In the genomic region with DNA sequence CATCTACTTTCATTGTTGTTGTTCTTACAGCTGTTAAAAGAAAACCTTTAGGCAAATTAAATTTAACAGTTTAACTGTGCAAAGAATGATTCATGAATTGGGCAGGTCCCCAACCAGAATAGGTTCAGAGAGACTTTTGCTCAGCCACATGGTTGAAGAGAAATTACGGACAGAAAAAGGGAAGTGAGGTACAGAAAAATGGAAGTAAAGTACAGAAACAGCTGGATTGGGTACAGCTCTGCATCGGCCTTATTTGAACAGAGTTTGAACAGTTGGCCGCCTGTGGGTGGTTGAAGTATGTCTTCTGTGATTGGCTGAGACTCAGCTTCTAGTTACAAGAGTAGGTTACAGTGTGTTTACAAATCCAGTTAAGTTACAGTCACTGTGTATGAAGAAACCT, we compare ENCODE assay signal across 8 cellular contexts.
DNase-seq lines count a peak whose midpoint lies in the region; ATAC-seq, FAIRE-seq and TF ChIP-seq lines count a peak whose summit lies in the region.

No MANE protein-coding gene starts in this region.

- H3K36me3 Mint-ChIP-seq in effector memory CD8-positive, alpha-beta T cell (ENCODE audit: insufficient read depth), result no peaks in the 10 kb centered on the region

- ATAC-seq in effector memory CD8-positive, alpha-beta T cell (replicated peaks), result no peak

- H3K4me3 Mint-ChIP-seq in effector memory CD8-positive, alpha-beta T cell, result no peak overlapping the region

- H3K36me3 ChIP-seq in HEK293 (ENCODE audit: control insufficient read depth in 2 of 2, insufficient read depth in 1 of 2, low read length in 2 of 2), result no peaks in the 10 kb centered on the region

- no peak overlapping the region for H3K4me3 ChIP-seq in GM12865 (ENCODE audit: low read depth, low read length)
- H3K4me3 ChIP-seq in HEK293 (ENCODE audit: low read depth, low read length), result no peak overlapping the region

- no peak overlapping the region for H3K27ac Mint-ChIP-seq in effector memory CD8-positive, alpha-beta T cell

- CTCF ChIA-PET in HEK293 (lab: Yijun Ruan, JAX), result no interaction called here

- H3K9me3 Mint-ChIP-seq in effector memory CD8-positive, alpha-beta T cell, result no peaks in the 10 kb centered on the region

- H3K27ac ChIP-seq in HEK293 (ENCODE audit: extremely low read depth, low read depth, low read length), result no peak overlapping the region

- H3K9me3 ChIP-seq in HEK293 (ENCODE audit: control insufficient read depth, insufficient read depth, low read depth, low read length), result no peaks in the 10 kb centered on the region

- POLR2A ChIA-PET in HEK293 (lab: Yijun Ruan, JAX), result no interaction called here

- TF ChIP-seq CTCF in GM12865 (IDR thresholded peaks at IDR 0.05; ENCODE audit: insufficient read depth, low read depth, low read length, missing control alignments) (no peak), HEK293 (tag by site-specific recombination; IDR thresholded peaks at IDR 0.05) (no peak)

- FAIRE-seq in HTR-8/SVneo (lab: Jason Lieb, UNC), result no peak

- H3K4me1 ChIP-seq in HEK293 (ENCODE audit: control insufficient read depth, insufficient read depth, low read length), result peaks cover 3% of the 10 kb centered on the region

- no peaks in the 10 kb centered on the region for H3K4me1 Mint-ChIP-seq in effector memory CD8-positive, alpha-beta T cell (ENCODE audit: low read depth in 2 of 2)

- DNase-seq in GM12865 (ENCODE audit: low read depth), result peak; percentile 59
- peak; percentile 76 to 92 for DNase-seq in NOMO-1 (lab: John Stamatoyannopoulos, UW; ENCODE audit: unreplicated experiment in 2 of 2)
- peak; percentile 26 for DNase-seq in kidney tubule cell (ENCODE audit: low spot score)
- DNase-seq in activated naive CD4-positive, alpha-beta T cell treated with Interleukin-2 at 50 U/mL for 16 hours, result no peak
- DNase-seq in effector memory CD8-positive, alpha-beta T cell, result no peak
- no peak for DNase-seq in HTR-8/SVneo (ENCODE audit: insufficient read length, low spot score)
- DNase-seq in activated gamma-delta T cell treated with Interleukin-2 at 50 U/mL for 16 hours, result no peak

- no peaks in the 10 kb centered on the region for H3K27me3 Mint-ChIP-seq in effector memory CD8-positive, alpha-beta T cell

TF ChIP-seq in HEK293, 187 proteins besides CTCF, POLR2A, EP300 and RAD21:
- TF ChIP-seq ZNF707 (tag by site-specific recombination; IDR thresholded peaks at IDR 0.05) (no peak), ZNF302 (tag by site-specific recombination; IDR thresholded peaks at IDR 0.05; ENCODE audit: low read depth) (no peak), PRDM6 (tag by site-specific recombination; IDR thresholded peaks at IDR 0.05) (peak; percentile 18; the same call in 1 of the 2 replicates), ZNF549 (tag by site-specific recombination; IDR thresholded peaks at IDR 0.05) (peak; percentile 90)

Comparison
In these comparisons a context has a peak if more than half of its experiments do, and no peak if none do; other contexts are left out.
1. DNase-seq: peak in GM12865 (single experiment), NOMO-1 (2 of 2) and kidney tubule cell (single experiment); none in activated naive CD4-positive, alpha-beta T cell treated with Interleukin-2 at 50 U/mL for 16 hours (single experiment), effector memory CD8-positive, alpha-beta T cell (0 of 3), HTR-8/SVneo (single experiment) and activated gamma-delta T cell treated with Interleukin-2 at 50 U/mL for 16 hours (single experiment).